In genomic region chr14:98955036-98955740, GRCh38 we compare ENCODE assay signal across 13 cellular contexts.
A peak's percentile ranks its signal among the peaks of the same experiment; 100 is the strongest.
DNase-seq lines count a peak whose midpoint lies in the region; TF ChIP-seq lines count a peak whose summit lies in the region.
"Had no signal": no experiment of that assay in that cellular context is flagged by ENCODE, and none has a peak within 500 bp of the region (broad histone marks: within the 10 kb centered on the region; RNA-seq: fewer than 3 reads in every experiment).

No MANE protein-coding gene starts in this region.

- CTCF ChIA-PET in RWPE1 (lab: Yijun Ruan, JAX), result interaction anchor here (0.5 to 0.7 kb wide), 3 partner anchors 17 to 243 kb away, joined by 3 to 4 read pairs (median 3); no protein-coding TSS in a partner anchor
- CTCF ChIA-PET in HEK293T (lab: Yijun Ruan, JAX), result interaction anchor here (0.5 to 0.6 kb wide), 2 partner anchors 12 to 1938 kb away, joined by 3 read pairs; no protein-coding TSS in a partner anchor

- no peak for TF ChIP-seq EP300 in esophagus muscularis mucosa (IDR thresholded peaks at IDR 0.05)

- H3K27me3 ChIP-seq in H7 (ENCODE audit: control insufficient read depth, insufficient read depth, low read length), result no peaks in the 10 kb centered on the region
- H3K27me3 ChIP-seq in esophagus muscularis mucosa, result peaks cover 0 to 11% (median 0%) of the 10 kb centered on the region in 4 donors
- H3K27me3 ChIP-seq: BE2C had no signal

- no peak for TF ChIP-seq POLR2A in esophagus muscularis mucosa (IDR thresholded peaks at IDR 0.05; ENCODE audit: low read depth)

- no peak overlapping the region for H3K4me3 ChIP-seq in H7 (ENCODE audit: insufficient read depth, low read depth, low read length)
- no peak overlapping the region for H3K4me3 ChIP-seq in esophagus muscularis mucosa
- H3K4me3 ChIP-seq: A549 had no signal

- DNase-seq in H7 (peak; percentile 9), RWPE1 (ENCODE audit: low spot score) (no peak), esophagus muscularis mucosa (ENCODE audit: extremely low spot score) (peak; percentile 34), HEK293T (ENCODE audit: extremely low spot score) (no peak), SW480 (ENCODE audit: low spot score) (no peak)
- DNase-seq in stimulated activated CD8-positive, alpha-beta memory T cell treated with anti-CD3 and anti-CD28 coated beads, Interleukin-4, amount 100 ng/mL, for 48 hours, result peak; percentile 18
- no peak for DNase-seq in stimulated activated CD4-positive, alpha-beta T cell treated with anti-CD3 and anti-CD28 coated beads, Interleukin-15, amount 100 ng/mL, for 24 hours
- DNase-seq: BE2C, Caco-2, DND-41, GDM1 had no signal

- H3K9me3 ChIP-seq in esophagus muscularis mucosa, result no peaks in the 10 kb centered on the region
- H3K9me3 ChIP-seq: A549, BE2C, Caco-2 had no signal

- H3K36me3 ChIP-seq in H7 (replicated peaks; ENCODE audit: control insufficient read depth, insufficient read depth, low read length) (no peaks in the 10 kb centered on the region), esophagus muscularis mucosa (no peaks in the 10 kb centered on the region)
- H3K36me3 ChIP-seq: BE2C had no signal

- H3K4me1 ChIP-seq in esophagus muscularis mucosa, result peaks cover 0 to 7% (median 0%) of the 10 kb centered on the region in 4 donors
- H3K4me1 ChIP-seq: BE2C, Caco-2 had no signal

- 71% methylated on average over 9 of the region's 9 CpGs for WGBS in esophagus muscularis mucosa

- H3K27ac ChIP-seq in RWPE1 (peak overlapping the region; percentile 93; the same call in 1 of the 2 replicates), esophagus muscularis mucosa (replicated peaks in 1 of 4) (no peak overlapping the region)
- H3K27ac ChIP-seq: C4-2B had no signal

- no peak for TF ChIP-seq CTCF in RWPE1 (conservative IDR thresholded peaks at IDR 0.05; ENCODE audit: low read depth)
- no peak for TF ChIP-seq CTCF in esophagus muscularis mucosa (IDR thresholded peaks at IDR 0.05)

- intact Hi-C loops in esophagus muscularis mucosa (cut with DNase I), result no loop called here

- POLR2A ChIA-PET in RWPE1 (lab: Yijun Ruan, JAX; ENCODE audit: low non-redundant PET) (no interaction called here), HEK293T (lab: Yijun Ruan, JAX) (no interaction called here)

TF ChIP-seq in HEK293T, 16 proteins besides CTCF, POLR2A, EP300 and RAD21:
- TF ChIP-seq ARNT (IDR thresholded peaks at IDR 0.05), result no peak

Comparison
In these comparisons a context has a peak if more than half of its experiments do, and no peak if none do; other contexts are left out.
1. DNase-seq: peak in H7 (single experiment), esophagus muscularis mucosa (single experiment) and stimulated activated CD8-positive, alpha-beta memory T cell treated with anti-CD3 and anti-CD28 coated beads, Interleukin-4, amount 100 ng/mL, for 48 hours (single experiment); none in RWPE1 (single experiment), HEK293T (single experiment), stimulated activated CD4-positive, alpha-beta T cell treated with anti-CD3 and anti-CD28 coated beads, Interleukin-15, amount 100 ng/mL, for 24 hours (single experiment) and SW480 (single experiment).